12 cellular contexts compared by ENCODE assay signal in the genomic region with DNA sequence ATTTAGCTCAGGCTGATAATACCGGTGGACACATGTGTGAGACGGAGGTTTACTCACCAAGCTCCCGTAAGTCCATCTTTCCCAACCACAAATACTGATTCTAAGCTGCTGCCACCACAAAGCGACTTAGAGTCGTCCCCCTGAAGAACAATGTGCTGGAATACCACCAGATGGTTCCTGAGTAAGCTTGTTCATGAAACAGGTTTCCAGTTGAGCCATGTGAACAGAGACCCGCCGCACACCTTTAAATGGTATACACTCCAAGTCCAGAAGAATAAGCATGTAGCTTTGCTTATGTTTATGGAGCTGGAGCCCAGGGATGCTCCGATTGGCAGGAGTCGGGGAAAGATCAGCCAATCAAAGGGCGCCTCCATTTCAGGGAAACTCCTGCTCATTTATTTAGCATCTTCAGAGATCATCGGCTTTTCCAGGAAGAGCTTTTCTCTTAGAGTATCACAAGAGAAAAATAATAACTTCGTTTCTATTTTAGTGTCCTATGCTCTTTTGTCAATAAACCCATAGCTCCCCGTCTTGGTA.
A peak's percentile ranks its signal among the peaks of the same experiment; 100 is the strongest.
DNase-seq lines count a peak whose midpoint lies in the region; ATAC-seq and TF ChIP-seq lines count a peak whose summit lies in the region.
"Had no signal": no experiment of that assay in that cellular context is flagged by ENCODE, and none has a peak within 500 bp of the region (broad histone marks: within the 10 kb centered on the region; RNA-seq: fewer than 3 reads in every experiment).

No MANE protein-coding gene starts in this region.

- ATAC-seq in sciatic nerve, result no peak

- no peaks in the 10 kb centered on the region for H4K20me1 ChIP-seq in neural cell (ENCODE audit: insufficient read depth)

- H3K27ac ChIP-seq in neural cell (ENCODE audit: low read length), result peak overlapping the region; percentile 85
- H3K27ac ChIP-seq: vagina had no signal

- peak overlapping the region; percentile 57 for H3K9ac ChIP-seq in neural cell (ENCODE audit: low read length)

- H3F3A ChIP-seq in neural cell (ENCODE audit: insufficient read depth, low read length, poor library complexity, severe bottlenecking), result peaks cover 13% of the 10 kb centered on the region

- no peak for TF ChIP-seq RAD21 in neural cell (conservative IDR thresholded peaks at IDR 0.05)

- H2AFZ ChIP-seq in neural cell (ENCODE audit: low read depth, low read length), result peak overlapping the region; percentile 31

- no peaks in the 10 kb centered on the region for H3K9me2 ChIP-seq in neural cell (ENCODE audit: insufficient read depth, low read length)

- no peak for TF ChIP-seq EP300 in neural cell (conservative IDR thresholded peaks at IDR 0.05; ENCODE audit: poor library complexity, severe bottlenecking)

- no peaks in the 10 kb centered on the region for H3K9me3 ChIP-seq in neural cell (ENCODE audit: low read length)
- H3K9me3 ChIP-seq: vagina had no signal

- intact Hi-C loops in sciatic nerve (cut with DNase I), result no loop called here

- H3K4me3 ChIP-seq in neural cell (ENCODE audit: low read length), result peak overlapping the region; percentile 63
- H3K4me3 ChIP-seq: cardiac muscle cell, smooth muscle cell, vagina had no signal

- H3K4me2 ChIP-seq in neural cell (ENCODE audit: low read length), result peak overlapping the region; percentile 64
- H3K4me2 ChIP-seq: smooth muscle cell had no signal

- peak; percentile 78 for DNase-seq in DMS153 treated with DMSO at 0.1 percent for 48 hours (lab: John Stamatoyannopoulos, UW; ENCODE audit: unreplicated experiment)
- peak; percentile 72 for DNase-seq in NCI-H2171 (lab: John Stamatoyannopoulos, UW)
- peak in 39 of 56 donors; percentile 13 to 80 (median 38) for DNase-seq in amygdala (lab: John Stamatoyannopoulos, UW)
- no peak for DNase-seq in DMS79 treated with DMSO at 0.1 percent for 48 hours (lab: John Stamatoyannopoulos, UW)
- no peak for DNase-seq in sciatic nerve (ENCODE audit: low spot score)
- DNase-seq in COLO668 (lab: John Stamatoyannopoulos, UW; ENCODE audit: unreplicated experiment), result no peak
- no peak for DNase-seq in GDM1 (lab: John Stamatoyannopoulos, UW)
- DNase-seq: NK-92 treated with Interleukin-12 subunit alpha and Interleukin-12 subunit beta, amount 100 ng/mL, for 24 hours had no signal

- TF ChIP-seq CTCF in neural cell (IDR thresholded peaks at IDR 0.05; ENCODE audit: poor library complexity, severe bottlenecking), result no peak

- no peaks in the 10 kb centered on the region for H3K36me3 ChIP-seq in neural cell (ENCODE audit: insufficient read depth, low read length)
- H3K36me3 ChIP-seq: cardiac muscle cell, vagina had no signal

- H3K79me2 ChIP-seq in neural cell (replicated peaks; ENCODE audit: insufficient read depth, low read length), result peaks cover 11% of the 10 kb centered on the region

- no peaks in the 10 kb centered on the region for H3K27me3 ChIP-seq in neural cell (ENCODE audit: insufficient read depth, low read depth, low read length)
- H3K27me3 ChIP-seq: cardiac muscle cell, vagina had no signal

TF ChIP-seq in neural cell, 6 proteins besides CTCF, POLR2A, EP300 and RAD21:
- TF ChIP-seq TAF1 (IDR thresholded peaks at IDR 0.05; ENCODE audit: low read depth) (peak; percentile 31), POLR2AphosphoS5 (IDR thresholded peaks at IDR 0.05) (peak; percentile 4)
- TF ChIP-seq, protein P1, sequence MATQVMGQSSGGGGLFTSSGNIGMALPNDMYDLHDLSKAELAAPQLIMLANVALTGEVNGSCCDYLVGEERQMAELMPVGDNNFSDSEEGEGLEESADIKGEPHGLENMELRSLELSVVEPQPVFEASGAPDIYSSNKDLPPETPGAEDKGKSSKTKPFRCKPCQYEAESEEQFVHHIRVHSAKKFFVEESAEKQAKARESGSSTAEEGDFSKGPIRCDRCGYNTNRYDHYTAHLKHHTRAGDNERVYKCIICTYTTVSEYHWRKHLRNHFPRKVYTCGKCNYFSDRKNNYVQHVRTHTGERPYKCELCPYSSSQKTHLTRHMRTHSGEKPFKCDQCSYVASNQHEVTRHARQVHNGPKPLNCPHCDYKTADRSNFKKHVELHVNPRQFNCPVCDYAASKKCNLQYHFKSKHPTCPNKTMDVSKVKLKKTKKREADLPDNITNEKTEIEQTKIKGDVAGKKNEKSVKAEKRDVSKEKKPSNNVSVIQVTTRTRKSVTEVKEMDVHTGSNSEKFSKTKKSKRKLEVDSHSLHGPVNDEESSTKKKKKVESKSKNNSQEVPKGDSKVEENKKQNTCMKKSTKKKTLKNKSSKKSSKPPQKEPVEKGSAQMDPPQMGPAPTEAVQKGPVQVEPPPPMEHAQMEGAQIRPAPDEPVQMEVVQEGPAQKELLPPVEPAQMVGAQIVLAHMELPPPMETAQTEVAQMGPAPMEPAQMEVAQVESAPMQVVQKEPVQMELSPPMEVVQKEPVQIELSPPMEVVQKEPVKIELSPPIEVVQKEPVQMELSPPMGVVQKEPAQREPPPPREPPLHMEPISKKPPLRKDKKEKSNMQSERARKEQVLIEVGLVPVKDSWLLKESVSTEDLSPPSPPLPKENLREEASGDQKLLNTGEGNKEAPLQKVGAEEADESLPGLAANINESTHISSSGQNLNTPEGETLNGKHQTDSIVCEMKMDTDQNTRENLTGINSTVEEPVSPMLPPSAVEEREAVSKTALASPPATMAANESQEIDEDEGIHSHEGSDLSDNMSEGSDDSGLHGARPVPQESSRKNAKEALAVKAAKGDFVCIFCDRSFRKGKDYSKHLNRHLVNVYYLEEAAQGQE (IDR thresholded peaks at IDR 0.05; ENCODE audit: borderline replicate concordance), result no peak

Comparison
In these comparisons a context has a peak if more than half of its experiments do, and no peak if none do; other contexts are left out.
1. DNase-seq: peak in DMS153 treated with DMSO at 0.1 percent for 48 hours (single experiment), NCI-H2171 (single experiment) and amygdala (39 of 56); none in DMS79 treated with DMSO at 0.1 percent for 48 hours (single experiment), sciatic nerve (single experiment), COLO668 (single experiment) and GDM1 (single experiment).